8 cellular contexts compared by ENCODE assay signal in the genomic region with DNA sequence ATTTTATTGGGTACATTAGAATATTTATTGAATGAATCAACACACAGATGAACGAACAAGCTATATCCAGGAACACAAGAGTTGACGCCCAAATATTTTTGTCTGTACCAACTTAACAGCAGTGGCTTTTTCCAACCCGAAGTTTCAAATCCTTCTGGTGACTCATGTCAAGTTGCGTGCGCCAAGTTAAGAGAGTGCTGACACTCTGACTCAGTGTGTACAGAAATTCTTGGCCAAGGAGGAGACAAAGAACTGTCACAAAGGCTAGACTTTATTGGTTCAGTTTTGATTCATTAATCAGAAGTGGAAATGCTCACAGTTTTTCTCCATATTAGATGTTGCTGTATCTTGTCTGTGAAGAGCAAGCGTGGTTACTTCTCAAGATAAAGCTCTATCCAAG. TPM values are rescaled to one million over a fixed set of nuclear protein-coding genes. Genes with fewer than 3 reads are reported as not detected.
DNase-seq lines count a peak whose midpoint lies in the region; ATAC-seq and TF ChIP-seq lines count a peak whose summit lies in the region.

No MANE protein-coding gene starts in this region.

- peaks cover 11% of the 10 kb centered on the region for H3K27me3 Mint-ChIP-seq in activated T-helper 2 cell treated with anti-CD3 and anti-CD28 coated beads, Interferon-gamma antibody, Interleukin-2, Interleukin-4, amounts not matched to agents 10 μg/mL and 5 μg/mL and 100 μg/mL, durations not matched to agents 14 hours and 24 hours and 36 hours (ENCODE audit: low read depth)

- peaks cover 3% of the 10 kb centered on the region for H3K4me1 Mint-ChIP-seq in activated T-helper 2 cell treated with anti-CD3 and anti-CD28 coated beads, Interferon-gamma antibody, Interleukin-2, Interleukin-4, amounts not matched to agents 10 μg/mL and 5 μg/mL and 100 μg/mL, durations not matched to agents 14 hours and 24 hours and 36 hours (ENCODE audit: low read depth)

- H3K4me3 Mint-ChIP-seq in activated T-helper 2 cell treated with anti-CD3 and anti-CD28 coated beads, Interferon-gamma antibody, Interleukin-2, Interleukin-4, amounts not matched to agents 10 μg/mL and 5 μg/mL and 100 μg/mL, durations not matched to agents 14 hours and 24 hours and 36 hours (ENCODE audit: low read depth), result no peak overlapping the region

- no peaks in the 10 kb centered on the region for H3K36me3 Mint-ChIP-seq in activated T-helper 2 cell treated with anti-CD3 and anti-CD28 coated beads, Interferon-gamma antibody, Interleukin-2, Interleukin-4, amounts not matched to agents 10 μg/mL and 5 μg/mL and 100 μg/mL, durations not matched to agents 14 hours and 24 hours and 36 hours (ENCODE audit: low read depth)

- DNase-seq in COLO829 (ENCODE audit: low spot score), result peak; percentile 93
- peak; percentile 51 for DNase-seq in NOMO-1 treated with dmso at 0.1 percent for 144 hours (lab: John Stamatoyannopoulos, UW; ENCODE audit: unreplicated experiment)
- DNase-seq in epithelial cell of proximal tubule (ENCODE audit: low read depth), result peak; percentile 67
- no peak for DNase-seq in omental fat pad (ENCODE audit: low spot score)
- no peak for DNase-seq in stimulated activated CD8-positive, alpha-beta memory T cell treated with anti-CD3 and anti-CD28 coated beads, Interleukin-4, amount 100 ng/mL, for 48 hours
- no peak for DNase-seq in activated T-helper 2 cell treated with anti-CD3 and anti-CD28 coated beads, Interferon-gamma antibody, Interleukin-2, Interleukin-4, amounts not matched to agents 10 μg/mL and 5 μg/mL and 100 μg/mL, durations not matched to agents 14 hours and 24 hours and 36 hours (ENCODE audit: low spot score)
- no peak for DNase-seq in stimulated activated CD4-positive, alpha-beta T cell treated with anti-CD3 and anti-CD28 coated beads, Interleukin-2, amount 100 ng/mL, for 24 hours
- DNase-seq in NCI-H146 treated with DMSO at 0.1 percent for 48 hours (lab: John Stamatoyannopoulos, UW; ENCODE audit: unreplicated experiment), result no peak

- H3K4me3 ChIP-seq in epithelial cell of proximal tubule (ENCODE audit: low read depth, low read length), result no peak overlapping the region

- ATAC-seq in omental fat pad (ENCODE audit: low FRiP score), result peak; percentile 69

- TF ChIP-seq CTCF in epithelial cell of proximal tubule (conservative IDR thresholded peaks at IDR 0.05; ENCODE audit: low read depth, low read length), result no peak
- TF ChIP-seq CTCF in omental fat pad (IDR thresholded peaks at IDR 0.05), result no peak

- H3K27ac Mint-ChIP-seq in activated T-helper 2 cell treated with anti-CD3 and anti-CD28 coated beads, Interferon-gamma antibody, Interleukin-2, Interleukin-4, amounts not matched to agents 10 μg/mL and 5 μg/mL and 100 μg/mL, durations not matched to agents 14 hours and 24 hours and 36 hours, result no peak overlapping the region

- no peaks in the 10 kb centered on the region for H3K9me3 Mint-ChIP-seq in activated T-helper 2 cell treated with anti-CD3 and anti-CD28 coated beads, Interferon-gamma antibody, Interleukin-2, Interleukin-4, amounts not matched to agents 10 μg/mL and 5 μg/mL and 100 μg/mL, durations not matched to agents 14 hours and 24 hours and 36 hours

- intact Hi-C loops in activated T-helper 2 cell treated with anti-CD3 and anti-CD28 coated beads, Interferon-gamma antibody, Interleukin-2, Interleukin-4, amounts not matched to agents 10 μg/mL and 5 μg/mL and 100 μg/mL, durations not matched to agents 14 hours and 24 hours and 36 hours (cut with micrococcal nuclease), result loop anchor here (2.0 kb wide), 1 partner anchor 36 kb away; no protein-coding TSS in a partner anchor

RNA-seq across cellular contexts. Expression of a gene that starts 59.6 kb away (rescaled TPM):
- total RNA-seq in epithelial cell of proximal tubule (14.3 and 16.0 TPM in 2 replicates), omental fat pad (10 to 100 TPM; 15.8 to 66.2 (median 22.9) TPM)
- 20.3 and 21.3 TPM in 2 replicates for total RNA-seq in activated T-helper 2 cell treated with anti-CD3 and anti-CD28 coated beads, Interferon-gamma antibody, Interleukin-2, Interleukin-4, amounts not matched to agents 10 μg/mL and 5 μg/mL and 100 μg/mL, durations not matched to agents 14 hours and 24 hours and 36 hours

Comparison
In these comparisons a context has a peak if more than half of its experiments do, and no peak if none do; other contexts are left out.
1. DNase-seq: peak in COLO829 (single experiment), NOMO-1 treated with dmso at 0.1 percent for 144 hours (single experiment) and epithelial cell of proximal tubule (single experiment); none in omental fat pad (single experiment), stimulated activated CD8-positive, alpha-beta memory T cell treated with anti-CD3 and anti-CD28 coated beads, Interleukin-4, amount 100 ng/mL, for 48 hours (single experiment), activated T-helper 2 cell treated with anti-CD3 and anti-CD28 coated beads, Interferon-gamma antibody, Interleukin-2, Interleukin-4, amounts not matched to agents 10 μg/mL and 5 μg/mL and 100 μg/mL, durations not matched to agents 14 hours and 24 hours and 36 hours (single experiment), stimulated activated CD4-positive, alpha-beta T cell treated with anti-CD3 and anti-CD28 coated beads, Interleukin-2, amount 100 ng/mL, for 24 hours (0 of 2) and NCI-H146 treated with DMSO at 0.1 percent for 48 hours (single experiment).